In genomic region chr7:79973455-79973854, GRCh38 we compare ENCODE assay signal across 2 cellular contexts.
TF ChIP-seq lines count a peak whose summit lies in the region.

No MANE protein-coding gene starts in this region.

TF ChIP-seq in SK-N-SH treated with all-trans-retinoic acid at 6 μM for 48 hours, 23 proteins besides CTCF, POLR2A, EP300 and RAD21 (continued from another document):
- no peak for TF ChIP-seq CSRNP3 (CRISPR knock-in tag; IDR thresholded peaks at IDR 0.05)
TF ChIP-seq in SK-N-SH treated with all-trans-retinoic acid at 6 μM for 48 hours: peak in this region for 1.

TF ChIP-seq in SK-N-SH, 30 proteins besides CTCF, POLR2A, EP300 and RAD21 (continued from another document):
- TF ChIP-seq REST (IDR thresholded peaks at IDR 0.05; ENCODE audit: low read depth, low read length) (no peak), IRF3 (IDR thresholded peaks at IDR 0.05; ENCODE audit: low read depth, low read length) (no peak), MEF2A (IDR thresholded peaks at IDR 0.05; ENCODE audit: borderline replicate concordance, low read depth) (no peak), GATA2 (CRISPR knock-in tag; IDR thresholded peaks at IDR 0.05) (no peak), RFX5 (IDR thresholded peaks at IDR 0.05; ENCODE audit: low read length) (no peak), EZH2phosphoT487 (IDR thresholded peaks at IDR 0.05; ENCODE audit: borderline replicate concordance, low read depth) (no peak), SIN3A (IDR thresholded peaks at IDR 0.05; ENCODE audit: borderline replicate concordance, low read depth, low read length) (no peak), FOSL2 (IDR thresholded peaks at IDR 0.05; ENCODE audit: borderline replicate concordance, low read depth) (no peak)
